In the genomic region with DNA sequence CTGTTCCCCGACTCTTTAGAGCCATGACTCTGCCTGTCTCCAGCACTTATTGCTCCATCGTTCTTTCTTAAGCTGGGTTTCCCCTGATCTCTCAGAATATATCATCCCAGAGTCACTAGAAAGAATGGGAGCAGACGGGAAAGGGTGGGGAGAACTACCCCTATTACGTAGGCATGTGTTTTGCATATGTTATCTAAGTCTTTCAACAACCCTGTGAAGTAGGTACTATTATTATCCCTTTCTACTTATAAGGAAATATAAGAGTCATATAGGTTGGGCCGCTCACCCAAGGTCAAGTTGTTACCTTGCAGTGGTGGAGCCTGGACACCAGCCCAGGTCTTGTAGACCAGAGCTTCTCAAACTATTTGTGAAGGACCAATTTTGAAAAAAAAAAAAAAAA, we compare ENCODE assay signal across 22 cellular contexts. TPM values are rescaled to one million over a fixed set of nuclear protein-coding genes. Genes with fewer than 3 reads are reported as not detected.
DNase-seq lines count a peak whose midpoint lies in the region; ATAC-seq, FAIRE-seq and TF ChIP-seq lines count a peak whose summit lies in the region.
"Had no signal": no experiment of that assay in that cellular context is flagged by ENCODE, and none has a peak within 500 bp of the region (broad histone marks: within the 10 kb centered on the region; RNA-seq: fewer than 3 reads in every experiment).

No MANE protein-coding gene starts in this region.

- H3K4me3 Mint-ChIP-seq in HFFc6: no peak overlapping the region
- H3K4me3 Mint-ChIP-seq: activated CD4-positive, alpha-beta T cell treated with anti-CD3 and anti-CD28 coated beads, Interleukin-2, amount 10 ng/mL, durations not matched to agents 24 days and 14 days; activated CD8-positive, alpha-beta memory T cell treated with anti-CD3 and anti-CD28 coated beads, Interleukin-2, amount 10 ng/mL, durations not matched to agents 7 days and 5 days; activated naive CD8-positive, alpha-beta T cell treated with anti-CD3 and anti-CD28 coated beads for 36 hours; CD14-positive monocyte; dendritic cell treated with granulocyte-macrophage colony-stimulating factor and Interleukin-4, amounts not matched to agents 40 ng/mL and 50 ng/mL, for 4 days; GM23338; T-helper 17 cell had no signal

- TF ChIP-seq EP300 in A549 (IDR thresholded peaks at IDR 0.05): no peak

- no peak for TF ChIP-seq POLR2A in A549 (IDR thresholded peaks at IDR 0.05; ENCODE audit: low read length)

- H3K4me3 ChIP-seq in A549 (no peak overlapping the region), fibroblast of pulmonary artery (replicated peaks; ENCODE audit: low read depth, low read length) (no peak overlapping the region), mucosa of descending colon (no peak overlapping the region)
- H3K4me3 ChIP-seq: gastroesophageal sphincter, GM23338, SJCRH30 had no signal

- H3K27ac ChIP-seq in A549: peak overlapping the region; percentile 85 to 97
- H3K27ac ChIP-seq: gastroesophageal sphincter, neutrophil, SJCRH30 had no signal

- DNase-seq in A549 (ENCODE audit: low read depth in 1 of 2, low spot score in 1 of 2) (peak in 1 of 2 experiments; percentile 83), amniotic epithelial cell (ENCODE audit: low read depth) (peak; percentile 92), fibroblast of pulmonary artery (ENCODE audit: low read depth) (peak; percentile 50), mucosa of descending colon (peak; percentile 60 to 67 (median 64)), HFFc6 (no peak), T1000 (lab: John Stamatoyannopoulos, UW) (no peak), dedifferentiated amniotic fluid mesenchymal stem cell (ENCODE audit: extremely low spot score) (no peak)
- no peak for DNase-seq in stimulated activated CD4-positive, alpha-beta T cell treated with anti-CD3 and anti-CD28 coated beads, Interleukin-4, amount 100 ng/mL, for 4 hours
- DNase-seq: activated CD4-positive, alpha-beta T cell treated with anti-CD3 and anti-CD28 coated beads, Interleukin-2, amount 10 ng/mL, durations not matched to agents 24 days and 14 days; activated CD8-positive, alpha-beta memory T cell treated with anti-CD3 and anti-CD28 coated beads, Interleukin-2, amount 10 ng/mL, durations not matched to agents 7 days and 5 days; activated naive CD8-positive, alpha-beta T cell treated with anti-CD3 and anti-CD28 coated beads for 36 hours; GDM1; midbrain; NCI-H1436 treated with DMSO at 0.1 percent for 48 hours; OCI-M1; SJCRH30; T-helper 17 cell had no signal

- ATAC-seq in A549 (peak; percentile 12 to 58; a peak in 3 of 6 replicates), mucosa of descending colon (peak; percentile 54)
- ATAC-seq: activated CD8-positive, alpha-beta memory T cell treated with anti-CD3 and anti-CD28 coated beads, Interleukin-2, amount 10 ng/mL, durations not matched to agents 7 days and 5 days; gastroesophageal sphincter; GM23338; T-helper 17 cell had no signal

- intact Hi-C loops in mucosa of descending colon (cut with DNase I, micrococcal nuclease): no loop called here

- peak overlapping the region; percentile 14; the same call in 2 of the 3 replicates for H3K4me2 ChIP-seq in A549
- H3K4me2 ChIP-seq: GM23338 had no signal

- no peaks in the 10 kb centered on the region for H3K9me3 ChIP-seq in A549
- no peaks in the 10 kb centered on the region for H3K9me3 ChIP-seq in mucosa of descending colon
- H3K9me3 ChIP-seq: gastroesophageal sphincter, neutrophil had no signal

- H3K27me3 Mint-ChIP-seq in HFFc6 (ENCODE audit: insufficient read depth): peaks cover 23% of the 10 kb centered on the region

- H3K4me1 ChIP-seq in A549 (peaks cover 58% of the 10 kb centered on the region), mucosa of descending colon (ENCODE audit: low read depth) (peaks cover 36% of the 10 kb centered on the region)
- H3K4me1 ChIP-seq: gastroesophageal sphincter, SJCRH30 had no signal

- TF ChIP-seq RAD21 in A549 (conservative IDR thresholded peaks at IDR 0.05 in 1 of 2, IDR thresholded peaks at IDR 0.05 in 1 of 2): no peak

- H3K4me1 Mint-ChIP-seq in HFFc6 (ENCODE audit: low read depth): peaks cover 14% of the 10 kb centered on the region
- H3K4me1 Mint-ChIP-seq: CD14-positive monocyte, GM23338 had no signal

- TF ChIP-seq CTCF in A549 (IDR thresholded peaks at IDR 0.05) (no peak), fibroblast of pulmonary artery (IDR thresholded peaks at IDR 0.05; ENCODE audit: low read length, missing control alignments) (no peak), mucosa of descending colon (IDR thresholded peaks at IDR 0.05) (no peak), HFFc6 (IDR thresholded peaks at IDR 0.05) (no peak)

- WGBS in A549 (ENCODE audit: missing lambda C conversion rate): 36% methylated on average over 5 of the region's 5 CpGs

- POLR2A ChIA-PET in A549 (lab: Yijun Ruan, JAX): interaction anchor here (0.5 to 3.9 kb wide), 4 partner anchors 13 to 38 kb away, joined by 3 to 36 read pairs (median 4); a partner anchor contains a TSS

- no peak for FAIRE-seq in A549 (lab: Jason Lieb, UNC)

- no peaks in the 10 kb centered on the region for H3K36me3 Mint-ChIP-seq in HFFc6 (ENCODE audit: low read depth)
- H3K36me3 Mint-ChIP-seq: activated CD8-positive, alpha-beta memory T cell treated with anti-CD3 and anti-CD28 coated beads, Interleukin-2, amount 10 ng/mL, durations not matched to agents 7 days and 5 days; activated naive CD8-positive, alpha-beta T cell treated with anti-CD3 and anti-CD28 coated beads for 36 hours; CD14-positive monocyte had no signal

- no peak overlapping the region for H3K27ac Mint-ChIP-seq in HFFc6
- H3K27ac Mint-ChIP-seq: activated CD4-positive, alpha-beta T cell treated with anti-CD3 and anti-CD28 coated beads, Interleukin-2, amount 10 ng/mL, durations not matched to agents 24 days and 14 days; activated CD8-positive, alpha-beta memory T cell treated with anti-CD3 and anti-CD28 coated beads, Interleukin-2, amount 10 ng/mL, durations not matched to agents 7 days and 5 days; activated naive CD8-positive, alpha-beta T cell treated with anti-CD3 and anti-CD28 coated beads for 36 hours; dendritic cell treated with granulocyte-macrophage colony-stimulating factor and Interleukin-4, amounts not matched to agents 40 ng/mL and 50 ng/mL, for 4 days; GM23338; T-helper 17 cell had no signal

- CTCF ChIA-PET in A549 (lab: Yijun Ruan, JAX): interaction anchor here (0.6 to 1.6 kb wide), 4 partner anchors 39 to 70 kb away, joined by 3 to 4 read pairs (median 3); a partner anchor contains a TSS

- no peaks in the 10 kb centered on the region for H3K9me3 Mint-ChIP-seq in HFFc6
- H3K9me3 Mint-ChIP-seq: activated CD4-positive, alpha-beta T cell treated with anti-CD3 and anti-CD28 coated beads, Interleukin-2, amount 10 ng/mL, durations not matched to agents 24 days and 14 days; activated naive CD8-positive, alpha-beta T cell treated with anti-CD3 and anti-CD28 coated beads for 36 hours; CD14-positive monocyte; dendritic cell treated with granulocyte-macrophage colony-stimulating factor and Interleukin-4, amounts not matched to agents 40 ng/mL and 50 ng/mL, for 4 days; GM23338 had no signal

- no peaks in the 10 kb centered on the region for H3K36me3 ChIP-seq in mucosa of descending colon (ENCODE audit: low read depth)
- H3K36me3 ChIP-seq: gastroesophageal sphincter, neutrophil, SJCRH30 had no signal

TF ChIP-seq in A549, 52 proteins besides CTCF, POLR2A, EP300 and RAD21:
- TF ChIP-seq TFCP2L1 (CRISPR knock-in tag; IDR thresholded peaks at IDR 0.05) (no peak), RCOR1 (IDR thresholded peaks at IDR 0.05; ENCODE audit: low read depth, low read length) (no peak), HOXB5 (CRISPR knock-in tag; IDR thresholded peaks at IDR 0.05) (0 out of 2 replicates have a peak, but pooled peaks have one; percentile 27), GATA3 (IDR thresholded peaks at IDR 0.05; ENCODE audit: borderline replicate concordance) (no peak), KDM5A (IDR thresholded peaks at IDR 0.05) (no peak), FOSL2 (IDR thresholded peaks at IDR 0.05) (no peak), FOSL2 (CRISPR knock-in tag; IDR thresholded peaks at IDR 0.05) (peak; percentile 43; the same call in 1 of the 2 replicates), EHMT2 (IDR thresholded peaks at IDR 0.05; ENCODE audit: low read depth) (no peak), HEYL (CRISPR knock-in tag; IDR thresholded peaks at IDR 0.05) (no peak), NFE2L2 (conservative IDR thresholded peaks at IDR 0.05; ENCODE audit: low read length) (no peak)
- TF ChIP-seq, protein P1, sequence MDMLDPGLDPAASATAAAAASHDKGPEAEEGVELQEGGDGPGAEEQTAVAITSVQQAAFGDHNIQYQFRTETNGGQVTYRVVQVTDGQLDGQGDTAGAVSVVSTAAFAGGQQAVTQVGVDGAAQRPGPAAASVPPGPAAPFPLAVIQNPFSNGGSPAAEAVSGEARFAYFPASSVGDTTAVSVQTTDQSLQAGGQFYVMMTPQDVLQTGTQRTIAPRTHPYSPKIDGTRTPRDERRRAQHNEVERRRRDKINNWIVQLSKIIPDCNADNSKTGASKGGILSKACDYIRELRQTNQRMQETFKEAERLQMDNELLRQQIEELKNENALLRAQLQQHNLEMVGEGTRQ (IDR thresholded peaks at IDR 0.05): no peak

RNA-seq across cellular contexts. Expression of a gene that starts 38.7 kb away (rescaled TPM):
- polyA plus RNA-seq in A549 (2011; rRNA removed): 334 and 365 TPM in 2 replicates
- 197 and 257 TPM in 2 replicates for polyA plus RNA-seq in A549 (2012; cell fraction: cytosol; rRNA removed)
- 1,053 and 1,132 TPM in 2 replicates for polyA plus RNA-seq in A549 (2012; cell fraction: nucleus; rRNA removed)
- 138 to 180 TPM (median 179 TPM) in 3 replicates for polyA plus RNA-seq in A549 (2017; fragmentation: RNase III; extraction: RNeasy Plus Mini Kit Qiagen cat#74134 plus additional on column Dnase treatment)
- 661 and 758 TPM in 2 replicates for polyA minus RNA-seq in A549 (2011; rRNA and poly(A)+ RNA removed)
- 1,000 to 10,000 TPM in 2 of 3 donors, 100 to 1,000 TPM in 1; 623 to 1,741 (median 1,105) TPM for total RNA-seq in mucosa of descending colon
- total RNA-seq in HFFc6 (2021; fragmentation: NEBNext Ultra II Directional; extraction: Animal tissue kit (Norgen Biotek cat#: 25700)): under 1 TPM in 2 of 6 experiments, not detected in 4; 0.09 TPM
- polyA plus RNA-seq: CD14-positive monocyte had no signal

Comparison
In these comparisons a context has a peak if more than half of its experiments do, and no peak if none do; other contexts are left out.
1. DNase-seq: peak in amniotic epithelial cell (single experiment), fibroblast of pulmonary artery (single experiment) and mucosa of descending colon (3 of 3); none in HFFc6 (single experiment), stimulated activated CD4-positive, alpha-beta T cell treated with anti-CD3 and anti-CD28 coated beads, Interleukin-4, amount 100 ng/mL, for 4 hours (0 of 2), T1000 (single experiment) and dedifferentiated amniotic fluid mesenchymal stem cell (single experiment).
2. RNA of a gene that starts 38.7 kb away (total RNA-seq): 623 to 1,741 TPM in mucosa of descending colon; 0.09 TPM in HFFc6; every median in the first group is over 100 times any median in the second.